7 cellular contexts compared by ENCODE assay signal in genomic region chr10:109902992-109903947, GRCh38. TPM values are rescaled to one million over a fixed set of nuclear protein-coding genes. Genes with fewer than 3 reads are reported as not detected.
A peak's percentile ranks its signal among the peaks of the same experiment; 100 is the strongest.
DNase-seq lines count a peak whose midpoint lies in the region; ATAC-seq and TF ChIP-seq lines count a peak whose summit lies in the region.

No MANE protein-coding gene starts in this region.

- no peaks in the 10 kb centered on the region for H3K27me3 Mint-ChIP-seq in nephron (ENCODE audit: low read depth)
- no peaks in the 10 kb centered on the region for H3K27me3 Mint-ChIP-seq in stimulated activated memory B cell treated with anti-CD40 and anti-IgM and Interleukin-4, amounts not matched to agents 10 μg/mL and 1 μg/mL and 100 μg/mL, for 72 hours

- no peak for DNase-seq in ureter (ENCODE audit: low spot score)

- no peak for TF ChIP-seq CTCF in nephron (IDR thresholded peaks at IDR 0.05; ENCODE audit: unreplicated experiment in 3 of 3)

- ATAC-seq in GM19351 (IDR thresholded peaks at IDR 0.05; ENCODE audit: unreplicated experiment): peak; percentile 58
- peak; percentile 65 for ATAC-seq in HG03135 (IDR thresholded peaks at IDR 0.05; ENCODE audit: unreplicated experiment)
- no peak for ATAC-seq in esophagus mucosa
- ATAC-seq in stimulated activated memory B cell treated with anti-CD40 and anti-IgM and Interleukin-4, amounts not matched to agents 10 μg/mL and 1 μg/mL and 100 μg/mL, for 72 hours: no peak

- WGBS in adipose tissue, 3 donors: 48 to 79% (median 62%) methylated on average over 7 of the region's 7 CpGs

- H3K27ac Mint-ChIP-seq in nephron: peak overlapping the region; percentile 33 to 56 (median 53)
- H3K27ac Mint-ChIP-seq in stimulated activated memory B cell treated with anti-CD40 and anti-IgM and Interleukin-4, amounts not matched to agents 10 μg/mL and 1 μg/mL and 100 μg/mL, for 72 hours: no peak overlapping the region

- no peak overlapping the region for H3K4me3 Mint-ChIP-seq in nephron
- no peak overlapping the region for H3K4me3 Mint-ChIP-seq in stimulated activated memory B cell treated with anti-CD40 and anti-IgM and Interleukin-4, amounts not matched to agents 10 μg/mL and 1 μg/mL and 100 μg/mL, for 72 hours

- peaks cover 77% of the 10 kb centered on the region for H3K36me3 Mint-ChIP-seq in nephron (ENCODE audit: low read depth)
- peaks cover 80% of the 10 kb centered on the region for H3K36me3 Mint-ChIP-seq in stimulated activated memory B cell treated with anti-CD40 and anti-IgM and Interleukin-4, amounts not matched to agents 10 μg/mL and 1 μg/mL and 100 μg/mL, for 72 hours

- H3K27ac ChIP-seq in adipose tissue (ENCODE audit: low read depth, low read length): peak overlapping the region; percentile 3

- H3K4me1 Mint-ChIP-seq in nephron: peaks cover 44% of the 10 kb centered on the region
- H3K4me1 Mint-ChIP-seq in stimulated activated memory B cell treated with anti-CD40 and anti-IgM and Interleukin-4, amounts not matched to agents 10 μg/mL and 1 μg/mL and 100 μg/mL, for 72 hours: peaks cover 28% of the 10 kb centered on the region

- H3K9me3 Mint-ChIP-seq in nephron: no peaks in the 10 kb centered on the region
- no peaks in the 10 kb centered on the region for H3K9me3 Mint-ChIP-seq in stimulated activated memory B cell treated with anti-CD40 and anti-IgM and Interleukin-4, amounts not matched to agents 10 μg/mL and 1 μg/mL and 100 μg/mL, for 72 hours

RNA-seq across cellular contexts. Expression of gene XPNPEP1, which starts 20.0 kb away (rescaled TPM):
- polyA plus RNA-seq in adipose tissue: 10 to 100 TPM; 29.8 to 63.9 (median 36.0) TPM
- total RNA-seq in esophagus mucosa: 45.7 TPM
- 106 TPM for total RNA-seq in ureter

Comparison
In these comparisons a context has a peak if more than half of its experiments do, and no peak if none do; other contexts are left out.
1. ATAC-seq: peak in GM19351 (single experiment) and HG03135 (single experiment); none in esophagus mucosa (single experiment) and stimulated activated memory B cell treated with anti-CD40 and anti-IgM and Interleukin-4, amounts not matched to agents 10 μg/mL and 1 μg/mL and 100 μg/mL, for 72 hours (single experiment).